ENCODE assay signal across 14 cellular contexts in genomic region chr17:45136846-45137560, GRCh38. TPM values are rescaled to one million over a fixed set of nuclear protein-coding genes. Genes with fewer than 3 reads are reported as not detected.
A peak's percentile ranks its signal among the peaks of the same experiment; 100 is the strongest.
DNase-seq lines count a peak whose midpoint lies in the region; ATAC-seq, FAIRE-seq and TF ChIP-seq lines count a peak whose summit lies in the region.
"Had no signal": no experiment of that assay in that cellular context is flagged by ENCODE, and none has a peak within 500 bp of the region (broad histone marks: within the 10 kb centered on the region; RNA-seq: fewer than 3 reads in every experiment).

No MANE protein-coding gene starts in this region.

- H3K4me3 ChIP-seq in HepG2 (replicated peaks in 1 of 3; ENCODE audit: insufficient read depth in 1 of 3, low read depth in 2 of 3, low read length in 3 of 3), result peak overlapping the region in 2 of 3 experiments; percentile 78 to 83; a peak in 3 of 6 replicates
- no peak overlapping the region for H3K4me3 ChIP-seq in stomach smooth muscle (ENCODE audit: low read length in 2 of 2)
- H3K4me3 ChIP-seq in WERI-Rb-1 (ENCODE audit: low read depth, low read length), result no peak overlapping the region
- H3K4me3 ChIP-seq: mucosa of descending colon had no signal

- peak overlapping the region; percentile 88 for H3K4me3 Mint-ChIP-seq in activated naive CD4-positive, alpha-beta T cell treated with anti-CD3 and anti-CD28 coated beads, Interleukin-2, amount 50 U/mL, for 24 hours
- peak overlapping the region; percentile 83 for H3K4me3 Mint-ChIP-seq in activated CD4-positive, alpha-beta memory T cell treated with anti-CD3 and anti-CD28 coated beads for 36 hours

- H3K9ac ChIP-seq in HepG2 (ENCODE audit: insufficient read depth, low read depth, low read length), result peak overlapping the region; percentile 84; the same call in 1 of the 2 replicates
- H3K9ac ChIP-seq in stomach smooth muscle (ENCODE audit: low read length in 2 of 2), result peak overlapping the region; percentile 78 to 94

- BruUV-seq in HepG2 (replicated peaks; lab: Mats Ljungman, UMichigan), result no TSS peak

- no peak overlapping the region for H2AFZ ChIP-seq in HepG2 (ENCODE audit: low read length)

- H3K36me3 Mint-ChIP-seq in activated naive CD4-positive, alpha-beta T cell treated with anti-CD3 and anti-CD28 coated beads, Interleukin-2, amount 50 U/mL, for 24 hours, result no peaks in the 10 kb centered on the region
- peaks cover 1% of the 10 kb centered on the region for H3K36me3 Mint-ChIP-seq in activated CD4-positive, alpha-beta memory T cell treated with anti-CD3 and anti-CD28 coated beads for 36 hours
- H3K36me3 Mint-ChIP-seq: activated CD8-positive, alpha-beta memory T cell treated with anti-CD3 and anti-CD28 coated beads, Interleukin-2, amount 10 ng/mL, durations not matched to agents 7 days and 5 days had no signal

- peaks cover 29% of the 10 kb centered on the region for H3K4me1 ChIP-seq in HepG2 (ENCODE audit: insufficient read depth, low read length)
- H3K4me1 ChIP-seq in stomach smooth muscle (ENCODE audit: control insufficient read depth, insufficient read depth, low read length), result peaks cover 24% of the 10 kb centered on the region

- TF ChIP-seq EP300 in HepG2 (IDR thresholded peaks at IDR 0.05; ENCODE audit: low read depth in 2 of 2, low read length in 2 of 2) (no peak), HepG2 (CRISPR knock-in tag; IDR thresholded peaks at IDR 0.05; ENCODE audit: borderline replicate concordance) (no peak)

- in situ Hi-C loops in HepG2 (cut with HindIII; ENCODE audit: extremely low pct_ligation_motif_present, low pct_unique_long_range_greater_than_20kb), result loop anchor here (10.0 kb wide), 1 partner anchor 238 kb away; no protein-coding TSS in a partner anchor

- no peak for TF ChIP-seq POLR2A in HepG2 (IDR thresholded peaks at IDR 0.05; ENCODE audit: insufficient read depth in 1 of 2, low read depth in 2 of 2, low read length in 2 of 2)

- no peak for TF ChIP-seq RAD21 in HepG2 (CRISPR knock-in tag; IDR thresholded peaks at IDR 0.05)

- CTCF ChIA-PET in activated CD4-positive, alpha-beta memory T cell treated with anti-CD3 and anti-CD28 coated beads for 36 hours (lab: Charles Lee), result interaction anchor here (2.3 to 8.0 kb wide), 3 partner anchors 15 to 92 kb away, joined by 43 to 335 read pairs (median 316); partner anchors contain the start of gene HEXIM1
- CTCF ChIA-PET in HepG2 (lab: Yijun Ruan, JAX; ENCODE audit: low intra/inter-chr PET ratio, low total read pairs), result interaction anchor here (2.4 to 4.9 kb wide), 2 partner anchors 62 to 94 kb away, joined by 31 to 303 read pairs; no protein-coding TSS in a partner anchor

- H3K27me3 Mint-ChIP-seq in activated naive CD4-positive, alpha-beta T cell treated with anti-CD3 and anti-CD28 coated beads, Interleukin-2, amount 50 U/mL, for 24 hours, result no peaks in the 10 kb centered on the region
- H3K27me3 Mint-ChIP-seq in activated CD4-positive, alpha-beta memory T cell treated with anti-CD3 and anti-CD28 coated beads for 36 hours, result no peaks in the 10 kb centered on the region
- H3K27me3 Mint-ChIP-seq: activated CD8-positive, alpha-beta memory T cell treated with anti-CD3 and anti-CD28 coated beads, Interleukin-2, amount 10 ng/mL, durations not matched to agents 7 days and 5 days had no signal

- H3K79me2 ChIP-seq in HepG2 (ENCODE audit: insufficient read depth, low read length), result peaks cover 16% of the 10 kb centered on the region

- intact Hi-C loops in activated CD4-positive, alpha-beta memory T cell treated with anti-CD3 and anti-CD28 coated beads for 36 hours (cut with micrococcal nuclease), result loop anchor here (10.0 kb wide), 1 partner anchor 248 kb away; no protein-coding TSS in a partner anchor
- intact Hi-C loops in HepG2 (cut with micrococcal nuclease; ENCODE audit: unreplicated experiment), result loop anchor here (5.0 kb wide), 1 partner anchor 95 kb away; no protein-coding TSS in a partner anchor

- H3K4me2 ChIP-seq in HepG2 (ENCODE audit: low read depth, low read length), result peak overlapping the region; percentile 100

- no peaks in the 10 kb centered on the region for H3K27me3 ChIP-seq in HepG2 (ENCODE audit: control insufficient read depth in 1 of 2, insufficient read depth in 2 of 2, low read length in 2 of 2)
- H3K27me3 ChIP-seq in stomach smooth muscle (ENCODE audit: control insufficient read depth in 1 of 2, insufficient read depth in 2 of 2, low read length in 2 of 2), result no peaks in the 10 kb centered on the region
- no peaks in the 10 kb centered on the region for H3K27me3 ChIP-seq in WERI-Rb-1 (ENCODE audit: insufficient read depth, low read depth, severe bottlenecking)
- H3K27me3 ChIP-seq: uterus had no signal

- ATAC-seq in HepG2, result no peak
- ATAC-seq: activated CD8-positive, alpha-beta memory T cell treated with anti-CD3 and anti-CD28 coated beads, Interleukin-2, amount 10 ng/mL, durations not matched to agents 7 days and 5 days; esophagus mucosa had no signal

- H3K4me1 Mint-ChIP-seq in activated naive CD4-positive, alpha-beta T cell treated with anti-CD3 and anti-CD28 coated beads, Interleukin-2, amount 50 U/mL, for 24 hours, result peaks cover 26% of the 10 kb centered on the region
- H3K4me1 Mint-ChIP-seq in activated CD4-positive, alpha-beta memory T cell treated with anti-CD3 and anti-CD28 coated beads for 36 hours (ENCODE audit: low read depth), result peaks cover 18% of the 10 kb centered on the region

- H3K36me3 ChIP-seq in HepG2 (replicated peaks in 1 of 2; ENCODE audit: control insufficient read depth in 1 of 2, insufficient read depth in 2 of 2, low read length in 2 of 2) (peaks cover 2 to 5% of the 10 kb centered on the region in 2 experiments; a peak in 4 of 5 replicates), stomach smooth muscle (ENCODE audit: control insufficient read depth in 2 of 2, insufficient read depth in 2 of 2, low read length in 2 of 2) (peaks cover 3% of the 10 kb centered on the region in 2 donors), WERI-Rb-1 (no peaks in the 10 kb centered on the region)
- H3K36me3 ChIP-seq: uterus had no signal

- H3K27ac ChIP-seq in HepG2 (ENCODE audit: extremely low read length, insufficient read depth, low read length) (no peak overlapping the region), stomach smooth muscle (ENCODE audit: low read length) (peak overlapping the region; percentile 86), WERI-Rb-1 (no peak overlapping the region)

- no peak for FAIRE-seq in HepG2 (lab: Jason Lieb, UNC)

- no peaks in the 10 kb centered on the region for H4K20me1 ChIP-seq in HepG2 (ENCODE audit: insufficient read depth, low read length)

- DNase-seq in activated naive CD4-positive, alpha-beta T cell (lab: John Stamatoyannopoulos, UW), result no peak
- DNase-seq in activated CD4-positive, alpha-beta memory T cell treated with anti-CD3 and anti-CD28 coated beads for 36 hours, result no peak
- DNase-seq in HepG2 (ENCODE audit: low spot score), result no peak
- DNase-seq in WERI-Rb-1, result no peak
- DNase-seq in NCI-H446 (lab: John Stamatoyannopoulos, UW), result no peak
- no peak for DNase-seq in iPS-NIHi11 (ENCODE audit: low spot score)
- DNase-seq: activated CD8-positive, alpha-beta memory T cell treated with anti-CD3 and anti-CD28 coated beads, Interleukin-2, amount 10 ng/mL, durations not matched to agents 7 days and 5 days; GDM1; NCI-H2029 treated with DMSO at 0.1 percent for 48 hours; uterus had no signal

- H3K9me3 ChIP-seq in HepG2 (ENCODE audit: low read length) (no peaks in the 10 kb centered on the region), stomach smooth muscle (ENCODE audit: control insufficient read depth in 2 of 2, low read length in 2 of 2) (no peaks in the 10 kb centered on the region), WERI-Rb-1 (ENCODE audit: severe bottlenecking) (no peaks in the 10 kb centered on the region)
- H3K9me3 ChIP-seq: mucosa of descending colon, uterus had no signal

- POLR2A ChIA-PET in activated CD4-positive, alpha-beta memory T cell treated with anti-CD3 and anti-CD28 coated beads for 36 hours (lab: Charles Lee), result interaction anchor here (1.0 to 2.1 kb wide), 2 partner anchors 11 to 12 kb away, joined by 3 to 38 read pairs; partner anchors contain the start of gene HEXIM1
- POLR2A ChIA-PET in HepG2 (lab: Yijun Ruan, JAX), result interaction anchor here (1.3 to 7.1 kb wide), 7 partner anchors 13 to 94 kb away, joined by 3 to 217 read pairs (median 35); partner anchors contain the start of genes HEXIM1 and HEXIM2

- H3K9me3 Mint-ChIP-seq in activated naive CD4-positive, alpha-beta T cell treated with anti-CD3 and anti-CD28 coated beads, Interleukin-2, amount 50 U/mL, for 24 hours, result no peaks in the 10 kb centered on the region
- H3K9me3 Mint-ChIP-seq in activated CD4-positive, alpha-beta memory T cell treated with anti-CD3 and anti-CD28 coated beads for 36 hours, result no peaks in the 10 kb centered on the region

- TF ChIP-seq CTCF in HepG2 (CRISPR knock-in tag; IDR thresholded peaks at IDR 0.05), result no peak
- TF ChIP-seq CTCF in WERI-Rb-1 (IDR thresholded peaks at IDR 0.05; ENCODE audit: low read depth, low read length), result no peak

- 83% methylated on average over 12 of the region's 12 CpGs for WGBS in HepG2 (ENCODE audit: low lambda C conversion rate)

- H3K27ac Mint-ChIP-seq in activated naive CD4-positive, alpha-beta T cell treated with anti-CD3 and anti-CD28 coated beads, Interleukin-2, amount 50 U/mL, for 24 hours, result no peak overlapping the region
- no peak overlapping the region for H3K27ac Mint-ChIP-seq in activated CD4-positive, alpha-beta memory T cell treated with anti-CD3 and anti-CD28 coated beads for 36 hours

RNA-seq across cellular contexts. Expression of gene ACBD4, which starts 1.5 kb away (rescaled TPM):
- 10 to 100 TPM; 12.5 to 13.8 TPM for total RNA-seq in activated CD4-positive, alpha-beta memory T cell treated with anti-CD3 and anti-CD28 coated beads for 36 hours
- 8.8 and 16.1 TPM in 2 replicates for total RNA-seq in HepG2 (2016; rRNA removed; fragmentation: Illumina TruSeq; extraction: Trizol)
- total RNA-seq in HepG2 (2016; cell fraction: cytosol; rRNA removed; fragmentation: Illumina TruSeq; extraction: Trizol; ENCODE audit: low read depth), result 8.0 and 13.0 TPM in 2 replicates
- 9.5 and 14.6 TPM in 2 replicates for total RNA-seq in HepG2 (2016; cell fraction: insoluble cytoplasmic fraction; rRNA removed; fragmentation: Illumina TruSeq; extraction: Trizol)
- total RNA-seq in HepG2 (2016; cell fraction: membrane; rRNA removed; fragmentation: Illumina TruSeq; extraction: Trizol), result 12.4 and 18.3 TPM in 2 replicates
- 15.2 and 17.1 TPM in 2 replicates for total RNA-seq in HepG2 (2016; cell fraction: nucleus; rRNA removed; fragmentation: Illumina TruSeq; extraction: Trizol)
- 26.9 and 34.1 TPM in 2 replicates for polyA plus RNA-seq in HepG2 (2011; rRNA removed)
- polyA plus RNA-seq in HepG2 (2011; cell fraction: cytosol; rRNA removed), result 12.2 and 17.4 TPM in 2 replicates
- polyA plus RNA-seq in HepG2 (2011; cell fraction: nucleus; rRNA removed), result 71.5 and 77.5 TPM in 2 replicates
- 16.9 and 20.5 TPM in 2 replicates for polyA plus RNA-seq in HepG2 (2012)
- polyA plus RNA-seq in HepG2 (2016; cell fraction: cytosol; fragmentation: Illumina TruSeq; extraction: Trizol; ENCODE audit: low read depth), result 9.2 and 14.3 TPM in 2 replicates
- polyA plus RNA-seq in HepG2 (2016; cell fraction: insoluble cytoplasmic fraction; fragmentation: Illumina TruSeq; extraction: Trizol; ENCODE audit: low read depth), result 9.9 and 13.7 TPM in 2 replicates
- 10.5 and 15.2 TPM in 2 replicates for polyA plus RNA-seq in HepG2 (2016; cell fraction: membrane; fragmentation: Illumina TruSeq; extraction: Trizol; ENCODE audit: low read depth)
- 36.2 and 39.6 TPM in 2 replicates for polyA plus RNA-seq in HepG2 (2016; cell fraction: nucleus; fragmentation: Illumina TruSeq; extraction: Trizol; ENCODE audit: insufficient read depth, low read depth)
- polyA minus RNA-seq in HepG2 (2011; rRNA and poly(A)+ RNA removed; ENCODE audit: low replicate concordance), result 6.9 and 21.9 TPM in 2 replicates
- 8.3 and 8.4 TPM in 2 replicates for polyA minus RNA-seq in HepG2 (2011; cell fraction: cytosol; rRNA and poly(A)+ RNA removed)
- 26.9 and 36.2 TPM in 2 replicates for polyA minus RNA-seq in HepG2 (2011; cell fraction: nucleus; rRNA and poly(A)+ RNA removed)

RNA-seq across cellular contexts. Expression of gene PLCD3, which starts 4.7 kb away (rescaled TPM):
- 1 to 10 TPM; 4.3 to 4.4 TPM for total RNA-seq in activated CD4-positive, alpha-beta memory T cell treated with anti-CD3 and anti-CD28 coated beads for 36 hours
- 5.5 and 11.3 TPM in 2 replicates for total RNA-seq in HepG2 (2016; rRNA removed; fragmentation: Illumina TruSeq; extraction: Trizol)
- 5.6 and 8.7 TPM in 2 replicates for total RNA-seq in HepG2 (2016; cell fraction: cytosol; rRNA removed; fragmentation: Illumina TruSeq; extraction: Trizol; ENCODE audit: low read depth)
- 6.2 and 9.4 TPM in 2 replicates for total RNA-seq in HepG2 (2016; cell fraction: insoluble cytoplasmic fraction; rRNA removed; fragmentation: Illumina TruSeq; extraction: Trizol)
- total RNA-seq in HepG2 (2016; cell fraction: membrane; rRNA removed; fragmentation: Illumina TruSeq; extraction: Trizol), result 23.5 and 28.9 TPM in 2 replicates
- total RNA-seq in HepG2 (2016; cell fraction: nucleus; rRNA removed; fragmentation: Illumina TruSeq; extraction: Trizol), result 4.2 and 4.3 TPM in 2 replicates
- 39.1 and 46.1 TPM in 2 replicates for polyA plus RNA-seq in HepG2 (2011; rRNA removed)
- polyA plus RNA-seq in HepG2 (2011; cell fraction: cytosol; rRNA removed), result 28.6 and 40.9 TPM in 2 replicates
- 37.4 and 43.6 TPM in 2 replicates for polyA plus RNA-seq in HepG2 (2011; cell fraction: nucleus; rRNA removed)
- 8.5 and 22.4 TPM in 2 replicates for polyA plus RNA-seq in HepG2 (2012)
- polyA plus RNA-seq in HepG2 (2016; cell fraction: cytosol; fragmentation: Illumina TruSeq; extraction: Trizol; ENCODE audit: low read depth), result 17.4 and 19.5 TPM in 2 replicates
- polyA plus RNA-seq in HepG2 (2016; cell fraction: insoluble cytoplasmic fraction; fragmentation: Illumina TruSeq; extraction: Trizol; ENCODE audit: low read depth), result 14.0 and 24.9 TPM in 2 replicates
- 30.5 and 46.5 TPM in 2 replicates for polyA plus RNA-seq in HepG2 (2016; cell fraction: membrane; fragmentation: Illumina TruSeq; extraction: Trizol; ENCODE audit: low read depth)
- polyA plus RNA-seq in HepG2 (2016; cell fraction: nucleus; fragmentation: Illumina TruSeq; extraction: Trizol; ENCODE audit: insufficient read depth, low read depth), result 24.9 and 28.4 TPM in 2 replicates
- polyA minus RNA-seq in HepG2 (2011; rRNA and poly(A)+ RNA removed; ENCODE audit: low replicate concordance), result 68.8 and 256 TPM in 2 replicates
- 26.0 and 39.9 TPM in 2 replicates for polyA minus RNA-seq in HepG2 (2011; cell fraction: cytosol; rRNA and poly(A)+ RNA removed)
- 13.4 and 15.7 TPM in 2 replicates for polyA minus RNA-seq in HepG2 (2011; cell fraction: nucleus; rRNA and poly(A)+ RNA removed)

RNA-seq across cellular contexts. Expression of gene HEXIM1, which starts 11.3 kb away (rescaled TPM):
- total RNA-seq in activated CD4-positive, alpha-beta memory T cell treated with anti-CD3 and anti-CD28 coated beads for 36 hours, result 10 to 100 TPM; 24.9 to 25.4 TPM
- total RNA-seq in HepG2 (2016; rRNA removed; fragmentation: Illumina TruSeq; extraction: Trizol), result 10.5 and 14.8 TPM in 2 replicates
- 2.7 and 3.3 TPM in 2 replicates for total RNA-seq in HepG2 (2016; cell fraction: cytosol; rRNA removed; fragmentation: Illumina TruSeq; extraction: Trizol; ENCODE audit: low read depth)
- total RNA-seq in HepG2 (2016; cell fraction: insoluble cytoplasmic fraction; rRNA removed; fragmentation: Illumina TruSeq; extraction: Trizol), result 11.7 and 13.0 TPM in 2 replicates
- total RNA-seq in HepG2 (2016; cell fraction: membrane; rRNA removed; fragmentation: Illumina TruSeq; extraction: Trizol), result 8.9 and 9.5 TPM in 2 replicates
- total RNA-seq in HepG2 (2016; cell fraction: nucleus; rRNA removed; fragmentation: Illumina TruSeq; extraction: Trizol), result 13.8 and 14.0 TPM in 2 replicates
- 16.3 and 16.6 TPM in 2 replicates for polyA plus RNA-seq in HepG2 (2011; rRNA removed)
- polyA plus RNA-seq in HepG2 (2011; cell fraction: cytosol; rRNA removed), result 13.7 and 14.0 TPM in 2 replicates
- polyA plus RNA-seq in HepG2 (2011; cell fraction: nucleus; rRNA removed), result 34.1 and 37.3 TPM in 2 replicates
- 17.5 and 20.8 TPM in 2 replicates for polyA plus RNA-seq in HepG2 (2012)
- polyA plus RNA-seq in HepG2 (2016; cell fraction: cytosol; fragmentation: Illumina TruSeq; extraction: Trizol; ENCODE audit: low read depth), result 2.7 and 3.3 TPM in 2 replicates
- polyA plus RNA-seq in HepG2 (2016; cell fraction: insoluble cytoplasmic fraction; fragmentation: Illumina TruSeq; extraction: Trizol; ENCODE audit: low read depth), result 36.1 and 41.5 TPM in 2 replicates
- polyA plus RNA-seq in HepG2 (2016; cell fraction: membrane; fragmentation: Illumina TruSeq; extraction: Trizol; ENCODE audit: low read depth), result 10.3 and 12.9 TPM in 2 replicates
- polyA plus RNA-seq in HepG2 (2016; cell fraction: nucleus; fragmentation: Illumina TruSeq; extraction: Trizol; ENCODE audit: insufficient read depth, low read depth), result 51.0 and 51.8 TPM in 2 replicates
- polyA minus RNA-seq in HepG2 (2011; rRNA and poly(A)+ RNA removed; ENCODE audit: low replicate concordance), result 8.8 and 11.0 TPM in 2 replicates
- polyA minus RNA-seq in HepG2 (2011; cell fraction: cytosol; rRNA and poly(A)+ RNA removed), result 10.7 and 11.5 TPM in 2 replicates
- polyA minus RNA-seq in HepG2 (2011; cell fraction: nucleus; rRNA and poly(A)+ RNA removed), result 17.1 and 27.5 TPM in 2 replicates

RNA-seq across cellular contexts. Expression of gene HEXIM2, which starts 24.7 kb away (rescaled TPM):
- total RNA-seq in activated CD4-positive, alpha-beta memory T cell treated with anti-CD3 and anti-CD28 coated beads for 36 hours, result 1 to 10 TPM; 5.3 to 5.6 TPM
- total RNA-seq in HepG2 (2016; rRNA removed; fragmentation: Illumina TruSeq; extraction: Trizol), result 27.1 and 30.8 TPM in 2 replicates
- 22.3 and 23.3 TPM in 2 replicates for total RNA-seq in HepG2 (2016; cell fraction: cytosol; rRNA removed; fragmentation: Illumina TruSeq; extraction: Trizol; ENCODE audit: low read depth)
- total RNA-seq in HepG2 (2016; cell fraction: insoluble cytoplasmic fraction; rRNA removed; fragmentation: Illumina TruSeq; extraction: Trizol), result 26.7 and 27.9 TPM in 2 replicates
- total RNA-seq in HepG2 (2016; cell fraction: membrane; rRNA removed; fragmentation: Illumina TruSeq; extraction: Trizol), result 25.8 and 28.7 TPM in 2 replicates
- 13.7 and 16.4 TPM in 2 replicates for total RNA-seq in HepG2 (2016; cell fraction: nucleus; rRNA removed; fragmentation: Illumina TruSeq; extraction: Trizol)
- 31.8 and 32.4 TPM in 2 replicates for polyA plus RNA-seq in HepG2 (2011; rRNA removed)
- polyA plus RNA-seq in HepG2 (2011; cell fraction: cytosol; rRNA removed), result 32.2 and 44.9 TPM in 2 replicates
- polyA plus RNA-seq in HepG2 (2011; cell fraction: nucleus; rRNA removed), result 22.5 and 27.3 TPM in 2 replicates
- polyA plus RNA-seq in HepG2 (2012), result 22.2 and 24.9 TPM in 2 replicates
- 14.6 and 18.5 TPM in 2 replicates for polyA plus RNA-seq in HepG2 (2016; cell fraction: cytosol; fragmentation: Illumina TruSeq; extraction: Trizol; ENCODE audit: low read depth)
- polyA plus RNA-seq in HepG2 (2016; cell fraction: insoluble cytoplasmic fraction; fragmentation: Illumina TruSeq; extraction: Trizol; ENCODE audit: low read depth), result 35.4 and 36.8 TPM in 2 replicates
- polyA plus RNA-seq in HepG2 (2016; cell fraction: membrane; fragmentation: Illumina TruSeq; extraction: Trizol; ENCODE audit: low read depth), result 19.7 and 26.6 TPM in 2 replicates
- 36.3 and 37.9 TPM in 2 replicates for polyA plus RNA-seq in HepG2 (2016; cell fraction: nucleus; fragmentation: Illumina TruSeq; extraction: Trizol; ENCODE audit: insufficient read depth, low read depth)
- 9.1 and 26.8 TPM in 2 replicates for polyA minus RNA-seq in HepG2 (2011; rRNA and poly(A)+ RNA removed; ENCODE audit: low replicate concordance)
- 17.8 and 20.5 TPM in 2 replicates for polyA minus RNA-seq in HepG2 (2011; cell fraction: cytosol; rRNA and poly(A)+ RNA removed)
- 12.4 and 13.2 TPM in 2 replicates for polyA minus RNA-seq in HepG2 (2011; cell fraction: nucleus; rRNA and poly(A)+ RNA removed)

Comparison
In these comparisons a context has a peak if more than half of its experiments do, and no peak if none do; other contexts are left out.
1. H3K4me3 ChIP-seq: peak in HepG2 (2 of 3); none in stomach smooth muscle (0 of 2) and WERI-Rb-1 (single experiment).